10 cellular contexts compared by ENCODE assay signal in the genomic region with DNA sequence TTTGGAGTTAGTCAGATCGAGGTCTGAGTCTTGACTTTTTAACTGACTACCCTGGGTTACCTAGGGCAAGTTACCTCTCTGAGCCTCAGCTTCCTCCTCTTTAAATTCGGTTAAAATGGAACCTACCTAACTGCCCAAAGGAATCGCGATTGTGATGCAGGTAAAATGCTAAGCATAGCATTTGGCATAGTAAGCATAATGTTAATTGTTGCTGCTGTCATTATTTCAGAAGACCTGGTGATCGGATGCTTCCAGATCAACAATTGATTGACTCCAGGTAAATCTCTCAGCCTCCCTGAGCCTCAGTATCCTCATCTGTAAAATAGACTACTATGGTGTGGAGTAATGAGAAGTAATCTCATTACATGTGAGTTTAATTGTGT. TPM values are rescaled to one million over a fixed set of nuclear protein-coding genes. Genes with fewer than 3 reads are reported as not detected.
DNase-seq lines count a peak whose midpoint lies in the region; ATAC-seq and TF ChIP-seq lines count a peak whose summit lies in the region.
"Had no signal": no experiment of that assay in that cellular context is flagged by ENCODE, and none has a peak within 500 bp of the region (broad histone marks: within the 10 kb centered on the region; RNA-seq: fewer than 3 reads in every experiment).

No MANE protein-coding gene starts in this region.

- no peaks in the 10 kb centered on the region for H3K79me2 ChIP-seq in OCI-LY1 (ENCODE audit: insufficient read depth, low read length)

- peak overlapping the region; percentile 88 for H3K4me2 ChIP-seq in OCI-LY1 (ENCODE audit: low read length)

- H3K4me1 ChIP-seq in CD4-positive, alpha-beta memory T cell (ENCODE audit: insufficient read depth, low read length): peaks cover 22% of the 10 kb centered on the region
- H3K4me1 ChIP-seq in OCI-LY1 (ENCODE audit: insufficient read depth, low read length, severe bottlenecking): peaks cover 33% of the 10 kb centered on the region
- H3K4me1 ChIP-seq in endodermal cell (ENCODE audit: control insufficient read depth, insufficient read depth, low read length): no peaks in the 10 kb centered on the region
- peaks cover 24 to 25% of the 10 kb centered on the region in 2 experiments for H3K4me1 ChIP-seq in neutrophil (ENCODE audit: control insufficient read depth in 1 of 2, insufficient read depth in 1 of 2, low read depth in 1 of 2, low read length in 1 of 2)

- H4K20me1 ChIP-seq in OCI-LY1 (ENCODE audit: insufficient read depth, low read length): no peaks in the 10 kb centered on the region

- no peaks in the 10 kb centered on the region for H3K27me3 Mint-ChIP-seq in CD4-positive, alpha-beta memory T cell
- peaks cover 48% of the 10 kb centered on the region for H3K27me3 Mint-ChIP-seq in endodermal cell (ENCODE audit: insufficient read depth)

- TF ChIP-seq CTCF in OCI-LY1 (IDR thresholded peaks at IDR 0.05; ENCODE audit: low read length) (no peak), endodermal cell (conservative IDR thresholded peaks at IDR 0.05) (no peak), neutrophil (IDR thresholded peaks at IDR 0.05) (no peak)

- H3K4me3 Mint-ChIP-seq in CD4-positive, alpha-beta memory T cell: peak overlapping the region; percentile 90 to 99 (median 96)
- H3K4me3 Mint-ChIP-seq in endodermal cell: peak overlapping the region; percentile 71

- H3K9ac ChIP-seq in OCI-LY1 (ENCODE audit: low read length) (peak overlapping the region; percentile 82), endodermal cell (ENCODE audit: extremely low read depth, low read length, poor library complexity, severe bottlenecking) (no peak overlapping the region)

- peaks cover 17 to 32% (median 26%) of the 10 kb centered on the region in 4 donors for H3K4me1 Mint-ChIP-seq in CD4-positive, alpha-beta memory T cell
- H3K4me1 Mint-ChIP-seq in endodermal cell: peaks cover 7% of the 10 kb centered on the region

- peak overlapping the region; percentile 43 for H3K27ac ChIP-seq in CD4-positive, alpha-beta memory T cell (ENCODE audit: low read depth, low read length)
- H3K27ac ChIP-seq in OCI-LY1 (ENCODE audit: low read depth, low read length, poor library complexity, severe bottlenecking): peak overlapping the region; percentile 8
- H3K27ac ChIP-seq in endodermal cell (ENCODE audit: low read depth, low read length): no peak overlapping the region
- H3K27ac ChIP-seq in neutrophil: no peak overlapping the region

- peaks cover 0 to 8% of the 10 kb centered on the region in 2 donors for H3K36me3 Mint-ChIP-seq in CD4-positive, alpha-beta memory T cell
- H3K36me3 Mint-ChIP-seq in endodermal cell (ENCODE audit: low read depth): no peaks in the 10 kb centered on the region

- ATAC-seq in GM19351 (IDR thresholded peaks at IDR 0.05; ENCODE audit: unreplicated experiment) (no peak), GM21717 (IDR thresholded peaks at IDR 0.05; ENCODE audit: unreplicated experiment) (no peak)

- DNase-seq in CD4-positive, alpha-beta memory T cell: no peak
- DNase-seq in endodermal cell (no peak), SHP77 treated with DMSO at 0.1 percent for 48 hours (lab: John Stamatoyannopoulos, UW) (no peak), NCI-H2029 (lab: John Stamatoyannopoulos, UW) (no peak)

- POLR2A ChIA-PET in CD4-positive, alpha-beta memory T cell (lab: Charles Lee; ENCODE audit: partially characterized antibody): interaction anchor here (1.3 to 3.7 kb wide), 6 partner anchors 11 to 226 kb away, joined by 6 to 23 read pairs (median 10); partner anchors contain the start of genes SELENOH, TIMM10 and UBE2L6

- H3K27ac Mint-ChIP-seq in CD4-positive, alpha-beta memory T cell: peak overlapping the region in 6 of 7 donors; percentile 64 to 91 (median 86)
- no peak overlapping the region for H3K27ac Mint-ChIP-seq in endodermal cell

- no peaks in the 10 kb centered on the region for H3K9me3 Mint-ChIP-seq in CD4-positive, alpha-beta memory T cell
- H3K9me3 Mint-ChIP-seq in endodermal cell: no peaks in the 10 kb centered on the region

- H3F3A ChIP-seq in OCI-LY1 (ENCODE audit: insufficient read depth, low read length): no peaks in the 10 kb centered on the region

- no peaks in the 10 kb centered on the region for H3K9me3 ChIP-seq in CD4-positive, alpha-beta memory T cell (ENCODE audit: control insufficient read depth in 1 of 2, low read length in 2 of 2)
- H3K9me3 ChIP-seq in OCI-LY1 (ENCODE audit: low read length) (no peaks in the 10 kb centered on the region), endodermal cell (ENCODE audit: control insufficient read depth, low read length) (no peaks in the 10 kb centered on the region), neutrophil (no peaks in the 10 kb centered on the region)

- intact Hi-C loops in CD4-positive, alpha-beta memory T cell (cut with micrococcal nuclease): no loop called here

- H2AFZ ChIP-seq in OCI-LY1 (ENCODE audit: low read length): peak overlapping the region; percentile 73

- peak overlapping the region; percentile 54 to 84 for H3K4me3 ChIP-seq in CD4-positive, alpha-beta memory T cell (ENCODE audit: low read length in 2 of 2)
- H3K4me3 ChIP-seq in OCI-LY1 (ENCODE audit: low read depth, low read length, poor library complexity, severe bottlenecking) (peak overlapping the region; percentile 83), endodermal cell (ENCODE audit: low read length) (peak overlapping the region; percentile 81), neutrophil (ENCODE audit: low read depth in 1 of 2, low read length in 1 of 2) (peak overlapping the region; percentile 61 to 69)

- no peaks in the 10 kb centered on the region for H3K36me3 ChIP-seq in CD4-positive, alpha-beta memory T cell (ENCODE audit: insufficient read depth, low read length)
- H3K36me3 ChIP-seq in OCI-LY1 (ENCODE audit: insufficient read depth, low read length) (peaks cover 6% of the 10 kb centered on the region; the same call in 1 of the 2 replicates), endodermal cell (ENCODE audit: control insufficient read depth, insufficient read depth, low read length) (no peaks in the 10 kb centered on the region), neutrophil (no peaks in the 10 kb centered on the region)

- H3K27me3 ChIP-seq in CD4-positive, alpha-beta memory T cell (ENCODE audit: insufficient read depth, low read length): no peaks in the 10 kb centered on the region
- H3K27me3 ChIP-seq in OCI-LY1 (ENCODE audit: insufficient read depth, low read length) (no peaks in the 10 kb centered on the region), endodermal cell (ENCODE audit: control insufficient read depth, insufficient read depth, low read length, poor library complexity, severe bottlenecking) (peaks cover 45% of the 10 kb centered on the region), neutrophil (peaks cover 17% of the 10 kb centered on the region)

- 12 to 17% methylated on average over 3 to 5 of the region's 5 CpGs for WGBS in endodermal cell (ENCODE audit: insufficient coverage in 1 of 2, insufficient read length in 1 of 2), 2 experiments

- CTCF ChIA-PET in CD4-positive, alpha-beta memory T cell (lab: Charles Lee; ENCODE audit: partially characterized antibody): interaction anchor here (1.5 to 25.5 kb wide), 6 partner anchors 11 to 170 kb away, joined by 4 to 848 read pairs (median 27); no protein-coding TSS in a partner anchor

- no peaks in the 10 kb centered on the region for H3K9me2 ChIP-seq in OCI-LY1 (ENCODE audit: low read depth, low read length)

RNA-seq across cellular contexts. Expression of gene SLC43A1, which starts 0.6 kb away (rescaled TPM):
- 10 to 100 TPM; 18.1 to 21.7 TPM for total RNA-seq in CD4-positive, alpha-beta memory T cell
- 10 to 100 TPM; 14.8 to 19.1 TPM for polyA plus RNA-seq in CD4-positive, alpha-beta memory T cell
- total RNA-seq in endodermal cell: 1 to 10 TPM; 8.4 to 9.1 TPM
- polyA plus RNA-seq in endodermal cell (2013, experiment 1 of 2): 4.0 TPM
- polyA plus RNA-seq in endodermal cell (2013, experiment 2 of 2): 2.1 TPM

RNA-seq across cellular contexts. Expression of gene TIMM10, which starts 14.5 kb away (rescaled TPM):
- total RNA-seq in CD4-positive, alpha-beta memory T cell: 10 to 100 TPM; 30.4 to 34.6 TPM
- polyA plus RNA-seq in CD4-positive, alpha-beta memory T cell: 10 to 100 TPM; 53.1 to 62.1 TPM
- 10 to 100 TPM; 77.4 to 79.8 TPM for total RNA-seq in endodermal cell
- 53.9 TPM for polyA plus RNA-seq in endodermal cell (2013, experiment 1 of 2)
- polyA plus RNA-seq in endodermal cell (2013, experiment 2 of 2): 49.5 TPM

RNA-seq across cellular contexts. Expression of gene SMTNL1, which starts 21.3 kb away (rescaled TPM):
- total RNA-seq in CD4-positive, alpha-beta memory T cell: not detected
- under 1 TPM in 1 of 2 donors, not detected in 1; 0.55 TPM for polyA plus RNA-seq in CD4-positive, alpha-beta memory T cell
- total RNA-seq in endodermal cell: under 1 TPM; 0.22 TPM
- 0.18 TPM for polyA plus RNA-seq in endodermal cell (2013, experiment 1 of 2)
- 0.46 TPM for polyA plus RNA-seq in endodermal cell (2013, experiment 2 of 2)
- total RNA-seq: NCI-H460, subcutaneous adipose tissue had no signal

RNA-seq across cellular contexts. Expression of gene UBE2L6, which starts 51.4 kb away (rescaled TPM):
- total RNA-seq in CD4-positive, alpha-beta memory T cell: 10 to 100 TPM; 79.7 to 82.9 TPM
- polyA plus RNA-seq in CD4-positive, alpha-beta memory T cell: 100 to 1,000 TPM; 257 to 320 TPM
- 10 to 100 TPM in 1 of 2 donors, 1 to 10 TPM in 1; 8.1 to 11.3 TPM for total RNA-seq in endodermal cell
- 64.9 TPM for polyA plus RNA-seq in endodermal cell (2013, experiment 1 of 2)
- 56.6 TPM for polyA plus RNA-seq in endodermal cell (2013, experiment 2 of 2)

RNA-seq across cellular contexts. Expression of gene RTN4RL2, which starts 55.7 kb away (rescaled TPM):
- under 1 TPM in 1 of 2 experiments, not detected in 1; 0.17 TPM for total RNA-seq in CD4-positive, alpha-beta memory T cell
- under 1 TPM in 1 of 2 donors, not detected in 1; 0.40 TPM for polyA plus RNA-seq in CD4-positive, alpha-beta memory T cell
- 1 to 10 TPM in 1 of 2 donors, under 1 TPM in 1; 0.97 to 1.5 TPM for total RNA-seq in endodermal cell
- 13.5 TPM for polyA plus RNA-seq in endodermal cell (2013, experiment 1 of 2)
- polyA plus RNA-seq in endodermal cell (2013, experiment 2 of 2): 14.4 TPM

Comparison
In these comparisons a context has a peak if more than half of its experiments do, and no peak if none do; other contexts are left out.
1. H3K27ac ChIP-seq: peak in CD4-positive, alpha-beta memory T cell (single experiment) and OCI-LY1 (single experiment); none in endodermal cell (single experiment) and neutrophil (single experiment).
2. Peak in every context shown above with its lines, with median percentiles within 50 percentile points of each other: H3K4me3 ChIP-seq.